10 cellular contexts compared by ENCODE assay signal in genomic region chr11:58059011-58059358, GRCh38. TPM values are rescaled to one million over a fixed set of nuclear protein-coding genes. Genes with fewer than 3 reads are reported as not detected.
DNase-seq lines count a peak whose midpoint lies in the region; ATAC-seq, FAIRE-seq and TF ChIP-seq lines count a peak whose summit lies in the region.
"Had no signal": no experiment of that assay in that cellular context is flagged by ENCODE, and none has a peak within 500 bp of the region (broad histone marks: within the 10 kb centered on the region; RNA-seq: fewer than 3 reads in every experiment).

No MANE protein-coding gene starts in this region.

- DNase-seq in H54 (ENCODE audit: insufficient read length, low spot score) (peak; percentile 42), astrocyte of the hippocampus (ENCODE audit: low read depth, low spot score) (peak; percentile 94), iPS DF 4.7 (ENCODE audit: extremely low read depth, low spot score) (peak; percentile 51), HUDEP-2 (lab: John Stamatoyannopoulos, UW; ENCODE audit: unreplicated experiment in 76 of 76) (no peak), GOT3 (lab: John Stamatoyannopoulos, UW) (no peak)
- DNase-seq: activated CD8-positive, alpha-beta memory T cell treated with anti-CD3 and anti-CD28 coated beads, Interleukin-2, amount 10 ng/mL, durations not matched to agents 7 days and 5 days; psoas muscle had no signal

- peaks cover 47% of the 10 kb centered on the region for H3K4me1 ChIP-seq in skeletal muscle satellite cell (ENCODE audit: control insufficient read depth, insufficient read depth, low read length)
- H3K4me1 ChIP-seq: psoas muscle had no signal

- no peak for ATAC-seq in GM18519 (IDR thresholded peaks at IDR 0.05; ENCODE audit: low FRiP score, unreplicated experiment)
- no peak for ATAC-seq in HG02759 (IDR thresholded peaks at IDR 0.05; ENCODE audit: unreplicated experiment)
- ATAC-seq: activated CD8-positive, alpha-beta memory T cell treated with anti-CD3 and anti-CD28 coated beads, Interleukin-2, amount 10 ng/mL, durations not matched to agents 7 days and 5 days; psoas muscle had no signal

- no peak for TF ChIP-seq POLR2A in H54 (IDR thresholded peaks at IDR 0.05; ENCODE audit: low read depth, low read length)

- FAIRE-seq in H54 (lab: Jason Lieb, UNC): no peak

- peak overlapping the region; percentile 49 for H3K4me2 ChIP-seq in skeletal muscle satellite cell (ENCODE audit: low read length)

- H3K4me3 ChIP-seq in skeletal muscle satellite cell (ENCODE audit: low read length): peak overlapping the region; percentile 5
- H3K4me3 ChIP-seq: psoas muscle had no signal

- no peaks in the 10 kb centered on the region for H3K27me3 ChIP-seq in skeletal muscle satellite cell (ENCODE audit: control insufficient read depth, insufficient read depth, low read length)

- H3K9me3 ChIP-seq in skeletal muscle satellite cell (replicated peaks; ENCODE audit: low read length): no peaks in the 10 kb centered on the region
- H3K9me3 ChIP-seq: psoas muscle had no signal

- peak overlapping the region; percentile 66 for H3K9ac ChIP-seq in skeletal muscle satellite cell (ENCODE audit: low read depth, low read length)

- H3K36me3 ChIP-seq in skeletal muscle satellite cell (ENCODE audit: insufficient read depth, low read length): no peaks in the 10 kb centered on the region

RNA-seq across cellular contexts. Expression of gene OR6Q1, which starts 28.2 kb away (rescaled TPM):
- not detected in 2 replicates for total RNA-seq in skeletal muscle satellite cell (2012; rRNA removed)
- total RNA-seq: activated CD8-positive, alpha-beta memory T cell treated with anti-CD3 and anti-CD28 coated beads, Interleukin-2, amount 10 ng/mL, durations not matched to agents 7 days and 5 days; psoas muscle had no signal

RNA-seq across cellular contexts. Expression of gene OR9Q1, which starts 35.3 kb away (rescaled TPM):
- total RNA-seq in skeletal muscle satellite cell (2012; rRNA removed): not detected in 2 replicates
- total RNA-seq: activated CD8-positive, alpha-beta memory T cell treated with anti-CD3 and anti-CD28 coated beads, Interleukin-2, amount 10 ng/mL, durations not matched to agents 7 days and 5 days; psoas muscle had no signal

Comparison
In these comparisons a context has a peak if more than half of its experiments do, and no peak if none do; other contexts are left out.
1. DNase-seq: peak in H54 (single experiment), astrocyte of the hippocampus (single experiment) and iPS DF 4.7 (single experiment); none in HUDEP-2 (0 of 76) and GOT3 (single experiment).